In the genomic region with DNA sequence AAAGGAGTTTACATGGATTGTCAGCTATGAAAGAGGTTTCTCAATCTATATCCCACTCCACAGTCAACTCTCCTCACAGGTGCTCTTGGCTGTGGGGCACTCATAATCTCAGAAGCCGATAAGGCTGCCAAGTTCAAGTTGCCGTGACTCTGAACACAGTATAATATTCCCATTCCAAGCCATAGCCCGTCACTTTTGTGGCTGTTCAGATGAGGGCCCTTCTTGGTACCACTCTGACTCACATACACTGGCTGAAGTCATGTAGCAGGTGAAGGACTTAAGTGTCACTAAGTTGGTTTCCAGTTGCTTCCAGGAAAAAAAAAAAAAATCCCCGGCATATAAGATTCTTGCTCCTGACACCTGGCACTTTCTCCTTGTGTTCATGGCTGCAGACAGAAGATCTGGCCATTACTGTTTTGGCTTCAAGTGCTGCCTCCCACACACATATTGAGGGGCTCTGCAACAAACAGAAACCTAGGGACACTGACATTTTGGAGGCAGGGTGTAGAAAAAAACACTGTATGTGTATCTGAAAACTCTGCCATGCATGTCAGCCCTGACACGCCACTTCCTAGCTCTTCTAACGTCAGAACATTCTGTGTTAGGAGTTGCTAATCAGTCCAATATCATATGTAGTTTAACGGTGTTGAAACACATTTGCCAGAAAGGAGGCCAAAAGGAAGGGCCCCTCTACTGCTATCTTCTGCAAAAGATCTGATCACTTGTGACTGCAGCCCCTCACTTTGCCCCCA, we compare ENCODE assay signal across 11 cellular contexts.
DNase-seq lines count a peak whose midpoint lies in the region; ATAC-seq and TF ChIP-seq lines count a peak whose summit lies in the region.
"Had no signal": no experiment of that assay in that cellular context is flagged by ENCODE, and none has a peak within 500 bp of the region (broad histone marks: within the 10 kb centered on the region; RNA-seq: fewer than 3 reads in every experiment).

No MANE protein-coding gene starts in this region.

- ATAC-seq in CD8-positive, alpha-beta T cell = peak; percentile 5
- ATAC-seq in GM18867 (IDR thresholded peaks at IDR 0.05; ENCODE audit: unreplicated experiment) (peak; percentile 28), WTC11 (no peak), lower lobe of right lung (peak; percentile 90 to 94), GM18873 (IDR thresholded peaks at IDR 0.05; ENCODE audit: low FRiP score, unreplicated experiment) (no peak)
- ATAC-seq in activated CD4-positive, CD25-positive, alpha-beta regulatory T cell treated with anti-CD3 and anti-CD28 coated beads, Interleukin-2, amount 50 U/mL, for 24 hours = no peak

- H3K27ac Mint-ChIP-seq in CD8-positive, alpha-beta T cell = peak overlapping the region; percentile 79
- H3K27ac Mint-ChIP-seq in WTC11 (peak overlapping the region; percentile 48), type B pancreatic cell (no peak overlapping the region)

- no peaks in the 10 kb centered on the region for H3K27me3 ChIP-seq in CD8-positive, alpha-beta T cell (ENCODE audit: insufficient read depth, low read length)
- H3K27me3 ChIP-seq in lower lobe of right lung (ENCODE audit: low read depth) = no peaks in the 10 kb centered on the region

- DNase-seq in CD8-positive, alpha-beta T cell = no peak
- DNase-seq in WTC11 (ENCODE audit: low spot score) (no peak), lower lobe of right lung (no peak), NAMALWA (ENCODE audit: low spot score) (no peak), type B pancreatic cell (ENCODE audit: extremely low spot score, unreplicated experiment) (no peak)
- DNase-seq: Kasumi-1; RPMI8226; stimulated activated CD4-positive, alpha-beta T cell treated with anti-CD3 and anti-CD28 coated beads, Interleukin-4, amount 100 ng/mL, for 4 hours had no signal

- H3K4me1 ChIP-seq in CD8-positive, alpha-beta T cell (ENCODE audit: insufficient read depth, low read length) = peaks cover 26% of the 10 kb centered on the region
- H3K4me1 ChIP-seq in lower lobe of right lung = peaks cover 29% of the 10 kb centered on the region

- no peaks in the 10 kb centered on the region for H3K9me3 ChIP-seq in CD8-positive, alpha-beta T cell (ENCODE audit: low read length)
- no peaks in the 10 kb centered on the region for H3K9me3 ChIP-seq in lower lobe of right lung

- H3K36me3 Mint-ChIP-seq in CD8-positive, alpha-beta T cell = no peaks in the 10 kb centered on the region
- H3K36me3 Mint-ChIP-seq in WTC11 (no peaks in the 10 kb centered on the region), type B pancreatic cell (no peaks in the 10 kb centered on the region)

- intact Hi-C loops in CD8-positive, alpha-beta T cell (cut with DNase I, micrococcal nuclease) = loop anchor here in 1 of 2 experiments (5.0 kb wide), 1 partner anchor 57 kb away; no protein-coding TSS in a partner anchor
- intact Hi-C loops in lower lobe of right lung (cut with DNase I) = no loop called here

- no peaks in the 10 kb centered on the region for H3K27me3 Mint-ChIP-seq in CD8-positive, alpha-beta T cell (ENCODE audit: low read depth)
- H3K27me3 Mint-ChIP-seq in WTC11 (ENCODE audit: low read depth) (no peaks in the 10 kb centered on the region), type B pancreatic cell (peaks cover 13% of the 10 kb centered on the region)

- H3K4me3 ChIP-seq in CD8-positive, alpha-beta T cell (ENCODE audit: low read depth, low read length) = no peak overlapping the region
- H3K4me3 ChIP-seq in lower lobe of right lung = no peak overlapping the region

- H3K9me3 Mint-ChIP-seq in CD8-positive, alpha-beta T cell = no peaks in the 10 kb centered on the region
- no peaks in the 10 kb centered on the region for H3K9me3 Mint-ChIP-seq in WTC11
- H3K9me3 Mint-ChIP-seq in type B pancreatic cell = no peaks in the 10 kb centered on the region

- no peaks in the 10 kb centered on the region for H3K36me3 ChIP-seq in CD8-positive, alpha-beta T cell (ENCODE audit: insufficient read depth, low read length)
- H3K36me3 ChIP-seq in lower lobe of right lung = no peaks in the 10 kb centered on the region

- CTCF ChIA-PET in CD8-positive, alpha-beta T cell (lab: Charles Lee) = interaction anchor here (1.0 to 1.6 kb wide), 4 partner anchors 32 to 256 kb away, joined by 3 to 4 read pairs (median 4); no protein-coding TSS in a partner anchor
- CTCF ChIA-PET in WTC11 (lab: Charles Lee) = no interaction called here

- no peak for TF ChIP-seq CTCF in CD8-positive, alpha-beta T cell (IDR thresholded peaks at IDR 0.05)
- no peak for TF ChIP-seq CTCF in WTC11 (IDR thresholded peaks at IDR 0.05)
- TF ChIP-seq CTCF in lower lobe of right lung (IDR thresholded peaks at IDR 0.05) = no peak
- TF ChIP-seq CTCF in type B pancreatic cell (conservative IDR thresholded peaks at IDR 0.05) = no peak

- peaks cover 36% of the 10 kb centered on the region for H3K4me1 Mint-ChIP-seq in CD8-positive, alpha-beta T cell (ENCODE audit: low read depth)
- H3K4me1 Mint-ChIP-seq in WTC11 = peaks cover 83% of the 10 kb centered on the region
- peaks cover 31% of the 10 kb centered on the region for H3K4me1 Mint-ChIP-seq in type B pancreatic cell (ENCODE audit: unreplicated experiment)

- POLR2A ChIA-PET in CD8-positive, alpha-beta T cell (lab: Charles Lee) = interaction anchor here (0.7 to 1.4 kb wide), 2 partner anchors 9 to 195 kb away, joined by 3 to 10 read pairs; no protein-coding TSS in a partner anchor
- POLR2A ChIA-PET in WTC11 (lab: Charles Lee) = no interaction called here

- H3K4me3 Mint-ChIP-seq in CD8-positive, alpha-beta T cell = peak overlapping the region; percentile 75
- no peak overlapping the region for H3K4me3 Mint-ChIP-seq in WTC11
- H3K4me3 Mint-ChIP-seq in type B pancreatic cell = no peak overlapping the region

- H3K27ac ChIP-seq in CD8-positive, alpha-beta T cell (ENCODE audit: low read depth, low read length) = peak overlapping the region; percentile 5
- H3K27ac ChIP-seq in lower lobe of right lung = no peak overlapping the region

TF ChIP-seq in WTC11, 78 proteins besides CTCF, POLR2A, EP300 and RAD21:
- TF ChIP-seq OVOL2 (CRISPR knock-in tag; IDR thresholded peaks at IDR 0.05; ENCODE audit: borderline replicate concordance) = no peak
- no peak for TF ChIP-seq ETV6 (CRISPR knock-in tag; IDR thresholded peaks at IDR 0.05)
- TF ChIP-seq, protein P1, sequence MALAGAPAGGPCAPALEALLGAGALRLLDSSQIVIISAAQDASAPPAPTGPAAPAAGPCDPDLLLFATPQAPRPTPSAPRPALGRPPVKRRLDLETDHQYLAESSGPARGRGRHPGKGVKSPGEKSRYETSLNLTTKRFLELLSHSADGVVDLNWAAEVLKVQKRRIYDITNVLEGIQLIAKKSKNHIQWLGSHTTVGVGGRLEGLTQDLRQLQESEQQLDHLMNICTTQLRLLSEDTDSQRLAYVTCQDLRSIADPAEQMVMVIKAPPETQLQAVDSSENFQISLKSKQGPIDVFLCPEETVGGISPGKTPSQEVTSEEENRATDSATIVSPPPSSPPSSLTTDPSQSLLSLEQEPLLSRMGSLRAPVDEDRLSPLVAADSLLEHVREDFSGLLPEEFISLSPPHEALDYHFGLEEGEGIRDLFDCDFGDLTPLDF (CRISPR knock-in tag; IDR thresholded peaks at IDR 0.05) = no peak
TF ChIP-seq in WTC11: peak in this region for 0.

Comparison
In these comparisons a context has a peak if more than half of its experiments do, and no peak if none do; other contexts are left out.
1. ATAC-seq: peak in CD8-positive, alpha-beta T cell (single experiment), GM18867 (single experiment) and lower lobe of right lung (2 of 2); none in WTC11 (single experiment), GM18873 (single experiment) and activated CD4-positive, CD25-positive, alpha-beta regulatory T cell treated with anti-CD3 and anti-CD28 coated beads, Interleukin-2, amount 50 U/mL, for 24 hours (0 of 2).